23 cellular contexts compared by ENCODE assay signal in genomic region chr7:5377816-5378215, GRCh38.
"Had no signal": no experiment of that assay in that cellular context is flagged by ENCODE, and none has a peak within 500 bp of the region (broad histone marks: within the 10 kb centered on the region; RNA-seq: fewer than 3 reads in every experiment).

No MANE protein-coding gene starts in this region.

- H3K27me3 Mint-ChIP-seq: activated T-helper 17 cell treated with anti-CD3 and anti-CD28 coated beads, Interleukin-2, amount 50 U/mL, for 72 hours; naive B cell had no signal

- H3K27ac Mint-ChIP-seq: activated T-helper 17 cell treated with anti-CD3 and anti-CD28 coated beads, Interleukin-2, amount 50 U/mL, for 72 hours had no signal

- H3K4me3 Mint-ChIP-seq: activated T-cell treated with anti-CD3 and anti-CD28 coated beads, Interleukin-2, amount 50 U/mL, for 4 hours; activated T-helper 17 cell treated with anti-CD3 and anti-CD28 coated beads, Interleukin-2, amount 50 U/mL, for 72 hours; naive B cell had no signal

- ATAC-seq: activated T-cell treated with anti-CD3 and anti-CD28 coated beads, Interleukin-2, amount 50 U/mL, for 4 hours; activated T-helper 17 cell treated with anti-CD3 and anti-CD28 coated beads, Interleukin-2, amount 50 U/mL, for 72 hours; left ventricle myocardium superior; psoas muscle; stimulated activated naive CD8-positive, alpha-beta T cell treated with anti-CD3 and anti-CD28 coated beads, Interleukin-15, Interleukin-2, amounts not matched to agents 100 U/mL and 50 U/mL, for 24 hours had no signal

- H3K4me3 ChIP-seq: esophagus squamous epithelium, hepatocyte, psoas muscle, testis, transverse colon had no signal

- H3K9me3 Mint-ChIP-seq: activated T-cell treated with anti-CD3 and anti-CD28 coated beads, Interleukin-2, amount 50 U/mL, for 4 hours; activated T-helper 17 cell treated with anti-CD3 and anti-CD28 coated beads, Interleukin-2, amount 50 U/mL, for 72 hours; naive B cell had no signal

- DNase-seq: activated CD4-positive, alpha-beta T cell treated with anti-CD3 and anti-CD28 coated beads for 4 hours; activated CD4-positive, alpha-beta T cell treated with anti-CD3 and anti-CD28 coated beads, Interleukin-2, amount 50 U/mL, for 48 hours; activated gamma-delta T cell treated with Interleukin-2 at 50 U/mL for 16 hours; activated naive CD4-positive, alpha-beta T cell treated with anti-CD3 and anti-CD28 coated beads, Interleukin-2, amount 50 U/mL, for 16 hours; activated T-cell treated with anti-CD3 and anti-CD28 coated beads, Interleukin-2, amount 50 U/mL, for 4 hours; amygdala; dermis blood vessel endothelial cell; effector CD4-positive, alpha-beta T cell; esophagus squamous epithelium; islet precursor cell; left ventricle myocardium superior; naive B cell; psoas muscle; stimulated activated CD4-positive, alpha-beta T cell treated with anti-CD3 and anti-CD28 coated beads, Interleukin-15, amount 100 ng/mL, for 24 hours; stimulated activated naive CD8-positive, alpha-beta T cell treated with anti-CD3 and anti-CD28 coated beads, Interleukin-15, Interleukin-2, amounts not matched to agents 100 U/mL and 50 U/mL, for 24 hours; T-helper 9 cell; testis; transverse colon had no signal

- H3K27ac ChIP-seq: hepatocyte, neutrophil, parathyroid adenoma, psoas muscle, testis, VCaP had no signal

- H3K27me3 ChIP-seq: esophagus squamous epithelium, hepatocyte, neutrophil, testis, transverse colon had no signal

- H3K9me3 ChIP-seq: esophagus squamous epithelium, neutrophil, psoas muscle, testis, transverse colon had no signal
